Comparison of ENCODE assay signal across 8 cellular contexts in genomic region chr16:29222008-29222407, GRCh38.
DNase-seq lines count a peak whose midpoint lies in the region; ATAC-seq and TF ChIP-seq lines count a peak whose summit lies in the region.
"Not testable (repeated sequence)": the region's sequence is repeated elsewhere in the genome, so short reads cannot be mapped to it uniquely, and the experiment has no call there.

No MANE protein-coding gene starts in this region.

- H3K79me2 ChIP-seq in ACC112 (ENCODE audit: control insufficient read depth, insufficient read depth, low read length, unreplicated experiment) = not testable (repeated sequence)

- H4K5ac ChIP-seq in IMR-90 (ENCODE audit: low read depth, low read length) = peak overlapping the region; percentile 76

- peaks cover 17% of the 10 kb centered on the region for H3K9me1 ChIP-seq in IMR-90 (ENCODE audit: insufficient read depth, low read length)

- not testable (repeated sequence) for BruUV-seq in IMR-90 (replicated peaks; lab: Mats Ljungman, UMichigan)

- H3K18ac ChIP-seq in IMR-90 (ENCODE audit: low read depth, low read length) = peak overlapping the region; percentile 84

- peak overlapping the region; percentile 93 to 98 for H4K8ac ChIP-seq in IMR-90 (ENCODE audit: low read depth in 2 of 2, low read length in 2 of 2)

- not testable (repeated sequence) for H3K4me3 ChIP-seq in ACC112 (ENCODE audit: low read depth, low read length); IMR-90 (ENCODE audit: insufficient read depth, low read depth, low read length); right cardiac atrium (ENCODE audit: low read length); skin epidermis; vagina

- peak overlapping the region; percentile 96 for H2BK120ac ChIP-seq in IMR-90 (ENCODE audit: low read depth, low read length)

- peak overlapping the region; percentile 81 for H3K14ac ChIP-seq in IMR-90 (replicated peaks; ENCODE audit: low read depth, low read length)

- peak overlapping the region; percentile 36; the same call in 2 of the 3 replicates for H2BK15ac ChIP-seq in IMR-90 (ENCODE audit: low read depth, low read length)

- intact Hi-C loops in IMR-90 (cut with micrococcal nuclease); right cardiac atrium (cut with DNase I); vagina (cut with DNase I): not testable (repeated sequence)

- H3K4me2 ChIP-seq in IMR-90 (ENCODE audit: low read depth, low read length) = not testable (repeated sequence)

- peaks cover 31% of the 10 kb centered on the region for H3K9me3 ChIP-seq in IMR-90 (ENCODE audit: control insufficient read depth, insufficient read depth, low read length)
- H3K9me3 ChIP-seq in right cardiac atrium (ENCODE audit: control insufficient read depth, low read length); vagina: not testable (repeated sequence)

- DNase-seq in IMR-90; neural crest cell (ENCODE audit: low read depth, low spot score): not testable (repeated sequence)
- DNase-seq in activated CD8-positive, alpha-beta memory T cell treated with anti-CD3 and anti-CD28 coated beads, Interleukin-2, amount 50 U/mL, for 48 hours = peak; percentile 28
- DNase-seq in right cardiac atrium (peak in 2 of 3 donors; percentile 16 to 31), vagina (ENCODE audit: extremely low spot score in 2 of 2) (peak in 1 of 2 donors; percentile 16)

- H3K36me3 ChIP-seq in ACC112 (ENCODE audit: insufficient read depth, low read length); vagina: not testable (repeated sequence)
- peaks cover 24% of the 10 kb centered on the region for H3K36me3 ChIP-seq in IMR-90 (ENCODE audit: control insufficient read depth, insufficient read depth, low read length)

- CTCF ChIA-PET in IMR-90 (lab: Yijun Ruan, JAX) = not testable (repeated sequence)

- in situ Hi-C loops in IMR-90 (cut with MboI; ENCODE audit: low sequenced_read_pairs) = not testable (repeated sequence)

- not testable (repeated sequence) for ATAC-seq in IMR-90 (ENCODE audit: low read depth); right cardiac atrium

- H3K27me3 ChIP-seq in ACC112 (ENCODE audit: insufficient read depth, low read length); IMR-90 (ENCODE audit: control insufficient read depth, insufficient read depth, low read length); right cardiac atrium (ENCODE audit: control insufficient read depth, insufficient read depth); vagina: not testable (repeated sequence)

- peak overlapping the region; percentile 91 for H3K4ac ChIP-seq in IMR-90 (ENCODE audit: low read depth, low read length)

- dilution Hi-C loops in IMR-90 (cut with HindIII; ENCODE audit: low sequenced_read_pairs, unreplicated experiment) = not testable (repeated sequence)

- H2AK5ac ChIP-seq in IMR-90 (ENCODE audit: low read depth, low read length) = peak overlapping the region; percentile 99

- H3K4me1 Mint-ChIP-seq in brain (peaks cover 29% of the 10 kb centered on the region), neural crest cell (peaks cover 15% of the 10 kb centered on the region)

- peak overlapping the region; percentile 99 for H4K91ac ChIP-seq in IMR-90 (ENCODE audit: insufficient read depth, low read depth, low read length)

- not testable (repeated sequence) for H2AFZ ChIP-seq in ACC112 (ENCODE audit: low read length, unreplicated experiment); IMR-90 (replicated peaks; ENCODE audit: low read length, poor library complexity)

- peak overlapping the region; percentile 35 for H3K56ac ChIP-seq in IMR-90 (ENCODE audit: extremely low read depth, insufficient read depth, low read length)

- H2BK5ac ChIP-seq in IMR-90 (ENCODE audit: low read depth, low read length, poor library complexity, severe bottlenecking) = peak overlapping the region; percentile 98

- not testable (repeated sequence) for TF ChIP-seq POLR2A in IMR-90 (IDR thresholded peaks at IDR 0.05; ENCODE audit: low read depth, low read length); vagina (IDR thresholded peaks at IDR 0.05)

- H2BK20ac ChIP-seq in IMR-90 (ENCODE audit: low read depth, low read length) = peak overlapping the region; percentile 100

- peaks cover 8 to 25% (median 16%) of the 10 kb centered on the region in 5 experiments for H3K9me3 Mint-ChIP-seq in brain
- not testable (repeated sequence) for H3K9me3 Mint-ChIP-seq in neural crest cell

- peak overlapping the region in 1 of 5 experiments; percentile 41 for H3K4me3 Mint-ChIP-seq in brain
- H3K4me3 Mint-ChIP-seq in neural crest cell = not testable (repeated sequence)

- not testable (repeated sequence) for TF ChIP-seq RAD21 in IMR-90 (IDR thresholded peaks at IDR 0.05; ENCODE audit: low read length)

- H3K9ac ChIP-seq in IMR-90 (ENCODE audit: low read depth, low read length) = peak overlapping the region; percentile 61

- not testable (repeated sequence) for H3K36me3 Mint-ChIP-seq in brain; neural crest cell (ENCODE audit: low read depth)

- peak overlapping the region; percentile 65 to 100 (median 93) for H3K27ac Mint-ChIP-seq in brain
- H3K27ac Mint-ChIP-seq in neural crest cell (ENCODE audit: unreplicated experiment) = peak overlapping the region; percentile 94

- peak overlapping the region; percentile 63; the same call in 1 of the 2 replicates for H3K27ac ChIP-seq in ACC112 (ENCODE audit: low read depth, low read length)
- H3K27ac ChIP-seq in IMR-90 (ENCODE audit: insufficient read depth, low read length) = peak overlapping the region; percentile 92
- H3K27ac ChIP-seq in right cardiac atrium (ENCODE audit: low read length) = not testable (repeated sequence)
- peak overlapping the region in 11 of 21 experiments; percentile 13 to 78 (median 55) for H3K27ac ChIP-seq in skin epidermis
- peak overlapping the region; percentile 77 for H3K27ac ChIP-seq in vagina

- not testable (repeated sequence) for H4K20me1 ChIP-seq in IMR-90 (ENCODE audit: insufficient read depth, low read length)

- H2AK9ac ChIP-seq in IMR-90 (replicated peaks; ENCODE audit: low read depth, low read length, poor library complexity) = not testable (repeated sequence)

- peaks cover 18% of the 10 kb centered on the region for H3K4me1 ChIP-seq in ACC112 (ENCODE audit: control insufficient read depth, insufficient read depth, low read length, unreplicated experiment)
- peaks cover 22% of the 10 kb centered on the region for H3K4me1 ChIP-seq in IMR-90 (ENCODE audit: control insufficient read depth, insufficient read depth, low read length)
- H3K4me1 ChIP-seq in right cardiac atrium (ENCODE audit: control insufficient read depth, insufficient read depth, low read length) = not testable (repeated sequence)
- peaks cover 20% of the 10 kb centered on the region for H3K4me1 ChIP-seq in vagina

- peaks cover 14% of the 10 kb centered on the region for H3K27me3 Mint-ChIP-seq in brain
- H3K27me3 Mint-ChIP-seq in neural crest cell (ENCODE audit: low read depth) = not testable (repeated sequence)

- peak overlapping the region; percentile 95 for H3K23ac ChIP-seq in IMR-90 (ENCODE audit: low read depth, low read length)

- no CpG with 5 or more reads among the region's 8 CpGs for WGBS in IMR-90 (ENCODE audit: extremely low coverage in 2 of 2, insufficient read length in 1 of 2), 2 experiments
- 86% methylated on average over 8 of the region's 8 CpGs for WGBS in right cardiac atrium

- peaks cover 14 to 34% of the 10 kb centered on the region in 2 experiments for H3K79me1 ChIP-seq in IMR-90 (ENCODE audit: low read depth in 1 of 2, low read length in 2 of 2)

- POLR2A ChIA-PET in IMR-90 (lab: Charles Lee; ENCODE audit: unreplicated experiment) = interaction anchor here (0.7 kb wide), 1 partner anchor 26 kb away, joined by 3 read pairs; no protein-coding TSS in a partner anchor

- TF ChIP-seq CTCF in IMR-90 (conservative IDR thresholded peaks at IDR 0.05; ENCODE audit: low read depth, low read length); brain (conservative IDR thresholded peaks at IDR 0.05); neural crest cell (conservative IDR thresholded peaks at IDR 0.05); vagina (IDR thresholded peaks at IDR 0.05): not testable (repeated sequence)
